Comparison of ENCODE assay signal across 30 cellular contexts in genomic region chr2:104240984-104241383, GRCh38.
"Had no signal": no experiment of that assay in that cellular context is flagged by ENCODE, and none has a peak within 500 bp of the region (broad histone marks: within the 10 kb centered on the region; RNA-seq: fewer than 3 reads in every experiment).

No MANE protein-coding gene starts in this region.

- H2AFZ ChIP-seq: neural progenitor cell, parathyroid adenoma had no signal

- H3K4me3 Mint-ChIP-seq: natural killer cell; nephron; neural progenitor cell; stimulated activated effector memory CD8-positive, alpha-beta T cell treated with anti-CD3 and anti-CD28 coated beads, Interleukin-12 subunit alpha, Interleukin-12 subunit beta, amount 100 ng/mL, for 72 hours; stimulated activated naive B cell treated with anti-CD40 and anti-IgM and Interleukin-4, amounts not matched to agents 10 μg/mL and 1 μg/mL and 100 μg/mL, for 72 hours; stimulated activated naive CD8-positive, alpha-beta T cell treated with anti-CD3 and anti-CD28 coated beads, Interleukin-15, Interleukin-2, amounts not matched to agents 100 ng/mL and 50 ng/mL, for 24 hours had no signal

- H3K27ac ChIP-seq: neural progenitor cell, ovary, parathyroid adenoma, psoas muscle, skin epidermis, spleen, stomach, thoracic aorta, thyroid gland, tibial nerve, upper lobe of left lung, vagina had no signal

- H3K9me3 ChIP-seq: ovary, thoracic aorta, thyroid gland, vagina had no signal

- H3K36me3 ChIP-seq: ovary, spleen, stomach, thoracic aorta, thyroid gland, tibial nerve, upper lobe of left lung, vagina had no signal

- H3K4me1 Mint-ChIP-seq: natural killer cell; nephron; neural progenitor cell; stimulated activated effector memory CD8-positive, alpha-beta T cell treated with anti-CD3 and anti-CD28 coated beads, Interleukin-12 subunit alpha, Interleukin-12 subunit beta, amount 100 ng/mL, for 72 hours; stimulated activated naive B cell treated with anti-CD40 and anti-IgM and Interleukin-4, amounts not matched to agents 10 μg/mL and 1 μg/mL and 100 μg/mL, for 72 hours had no signal

- FAIRE-seq: urothelium cell line had no signal

- H3K4me1 ChIP-seq: neural progenitor cell, parathyroid adenoma, psoas muscle, spleen, stomach, thyroid gland, tibial nerve, upper lobe of left lung, vagina had no signal

- ATAC-seq: natural killer cell; psoas muscle; right cardiac atrium; sciatic nerve; stimulated activated effector memory CD8-positive, alpha-beta T cell treated with anti-CD3 and anti-CD28 coated beads, Interleukin-12 subunit alpha, Interleukin-12 subunit beta, amount 100 ng/mL, for 72 hours; stimulated activated naive B cell treated with anti-CD40 and anti-IgM and Interleukin-4, amounts not matched to agents 10 μg/mL and 1 μg/mL and 100 μg/mL, for 72 hours had no signal

- H3K79me2 ChIP-seq: parathyroid adenoma had no signal

- H3K9ac ChIP-seq: neural progenitor cell, parathyroid adenoma had no signal

- DNase-seq: natural killer cell; occipital lobe; ovary; posterior cingulate gyrus; psoas muscle; right cardiac atrium; spleen; stimulated activated CD4-positive, alpha-beta T cell treated with anti-CD3 and anti-CD28 coated beads, Interleukin-15, amount 100 ng/mL, for 24 hours; stimulated activated CD4-positive, alpha-beta T cell treated with anti-CD3 and anti-CD28 coated beads, Interleukin-2, amount 100 ng/mL, for 24 hours; stimulated activated CD4-positive, alpha-beta T cell treated with anti-CD3 and anti-CD28 coated beads, Interleukin-2, amount 100 ng/mL, for 48 hours; stimulated activated CD4-positive, alpha-beta T cell treated with anti-CD3 and anti-CD28 coated beads, Interleukin-4, amount 100 ng/mL, for 24 hours; stimulated activated naive B cell treated with anti-CD40 and anti-IgM and Interleukin-4, amounts not matched to agents 10 μg/mL and 1 μg/mL and 100 μg/mL, for 72 hours; stimulated activated naive CD4-positive, alpha-beta T cell treated with Interleukin-2 at 50 U/mL for 16 hours; stomach; thyroid gland; trophoblast cell; upper lobe of left lung had no signal

- H3K36me3 Mint-ChIP-seq: stimulated activated effector memory CD8-positive, alpha-beta T cell treated with anti-CD3 and anti-CD28 coated beads, Interleukin-12 subunit alpha, Interleukin-12 subunit beta, amount 100 ng/mL, for 72 hours had no signal

- H3K27me3 ChIP-seq: neural progenitor cell, ovary, spleen, stomach, thyroid gland, tibial nerve, upper lobe of left lung, vagina had no signal

- H3K27me3 Mint-ChIP-seq: stimulated activated naive B cell treated with anti-CD40 and anti-IgM and Interleukin-4, amounts not matched to agents 10 μg/mL and 1 μg/mL and 100 μg/mL, for 72 hours; stimulated activated naive CD8-positive, alpha-beta T cell treated with anti-CD3 and anti-CD28 coated beads, Interleukin-15, Interleukin-2, amounts not matched to agents 100 ng/mL and 50 ng/mL, for 24 hours had no signal

- H3K4me3 ChIP-seq: neural progenitor cell, ovary, psoas muscle, skin epidermis, smooth muscle cell, spleen, stomach, thoracic aorta, thyroid gland, tibial nerve, upper lobe of left lung, vagina had no signal

- H3K27ac Mint-ChIP-seq: natural killer cell; nephron; neural progenitor cell; progenitor cell of endocrine pancreas; stimulated activated effector memory CD8-positive, alpha-beta T cell treated with anti-CD3 and anti-CD28 coated beads, Interleukin-12 subunit alpha, Interleukin-12 subunit beta, amount 100 ng/mL, for 72 hours; stimulated activated naive B cell treated with anti-CD40 and anti-IgM and Interleukin-4, amounts not matched to agents 10 μg/mL and 1 μg/mL and 100 μg/mL, for 72 hours; stimulated activated naive CD8-positive, alpha-beta T cell treated with anti-CD3 and anti-CD28 coated beads, Interleukin-15, Interleukin-2, amounts not matched to agents 100 ng/mL and 50 ng/mL, for 24 hours had no signal

- H3K4me2 ChIP-seq: neural progenitor cell, smooth muscle cell had no signal
